In the genomic region with DNA sequence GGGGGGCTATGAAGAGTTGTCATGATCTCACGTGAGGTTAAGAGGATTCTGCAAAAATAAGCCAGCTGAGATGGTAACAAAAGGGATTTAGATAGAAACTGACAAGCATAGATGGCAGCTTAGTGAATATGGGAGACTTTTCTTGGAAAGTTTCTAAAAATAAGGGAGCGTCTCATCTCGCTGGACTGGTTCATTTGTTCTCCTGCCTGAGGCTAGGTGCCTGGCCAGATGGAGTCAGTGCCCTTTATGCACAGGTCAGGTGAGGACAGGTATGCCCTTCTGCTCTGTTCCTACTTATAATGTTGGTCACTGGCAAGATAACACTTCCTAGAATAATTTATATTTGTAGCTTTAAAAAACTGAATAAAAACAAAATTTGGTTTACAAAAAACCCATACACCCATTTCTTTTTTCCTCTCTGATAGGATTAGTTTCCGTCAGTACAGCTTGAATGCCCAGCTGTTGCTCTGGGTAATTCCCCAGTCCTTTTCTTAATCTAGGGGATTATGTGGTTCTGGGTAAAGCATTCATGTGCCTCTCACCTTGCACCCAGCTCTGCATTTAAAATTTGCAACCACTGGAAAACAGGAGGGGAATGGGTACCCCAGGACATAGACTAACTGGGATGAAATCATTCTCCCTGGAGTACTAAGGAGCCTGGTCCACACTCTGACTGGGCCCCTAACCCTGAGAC, we compare ENCODE assay signal across 23 cellular contexts.
"Had no signal": no experiment of that assay in that cellular context is flagged by ENCODE, and none has a peak within 500 bp of the region (broad histone marks: within the 10 kb centered on the region; RNA-seq: fewer than 3 reads in every experiment).

No MANE protein-coding gene starts in this region.

- H3K9me3 ChIP-seq: adrenal gland had no signal

- H3K27ac Mint-ChIP-seq: activated CD8-positive, alpha-beta T cell treated with anti-CD3 and anti-CD28 coated beads, Interleukin-2, amount 10 ng/mL, durations not matched to agents 7 days and 5 days; activated naive CD8-positive, alpha-beta T cell treated with anti-CD3 and anti-CD28 coated beads, Interleukin-2, amount 10 ng/mL, durations not matched to agents 7 days and 5 days; WTC11 had no signal

- H3K27me3 Mint-ChIP-seq: activated naive CD8-positive, alpha-beta T cell treated with anti-CD3 and anti-CD28 coated beads, Interleukin-2, amount 10 ng/mL, durations not matched to agents 7 days and 5 days had no signal

- ATAC-seq: activated CD8-positive, alpha-beta T cell treated with anti-CD3 and anti-CD28 coated beads, Interleukin-2, amount 10 ng/mL, durations not matched to agents 7 days and 5 days; K562; WTC11 had no signal

- H3K27me3 ChIP-seq: adrenal gland had no signal

- H3K4me1 Mint-ChIP-seq: activated naive CD8-positive, alpha-beta T cell treated with anti-CD3 and anti-CD28 coated beads, Interleukin-2, amount 10 ng/mL, durations not matched to agents 7 days and 5 days; WTC11 had no signal

- H3K36me3 Mint-ChIP-seq: activated naive CD8-positive, alpha-beta T cell treated with anti-CD3 and anti-CD28 coated beads, Interleukin-2, amount 10 ng/mL, durations not matched to agents 7 days and 5 days had no signal

- H3K4me3 ChIP-seq: adrenal gland, K562, PC-9, SK-N-MC had no signal

- DNase-seq: activated CD4-positive, alpha-beta T cell treated with anti-CD3 and anti-CD28 coated beads for 48 hours; activated CD4-positive, alpha-beta T cell treated with anti-CD3 and anti-CD28 coated beads, Interleukin-2, amount 50 U/mL, for 4 hours; activated CD4-positive, CD25-positive, alpha-beta regulatory T cell treated with anti-CD3 and anti-CD28 coated beads, Interleukin-2, amount 50 U/mL, for 72 hours; activated CD8-positive, alpha-beta memory T cell treated with anti-CD3 and anti-CD28 coated beads, Interleukin-2, amount 50 U/mL, for 48 hours; activated CD8-positive, alpha-beta T cell treated with anti-CD3 and anti-CD28 coated beads, Interleukin-2, amount 10 ng/mL, durations not matched to agents 7 days and 5 days; activated naive CD4-positive, alpha-beta T cell treated with anti-CD3 and anti-CD28 coated beads, Interleukin-2, amount 50 U/mL, for 16 hours; activated naive CD8-positive, alpha-beta T cell treated with anti-CD3 and anti-CD28 coated beads, Interleukin-2, amount 10 ng/mL, durations not matched to agents 7 days and 5 days; activated T-cell treated with anti-CD3 and anti-CD28 coated beads, Interleukin-2, amount 50 U/mL, for 1 hour; adrenal gland; anterior cingulate cortex; caudate nucleus; NCI-H1048; NCI-H146; NCI-H187 treated with DMSO at 0.1 percent for 48 hours; NCI-H2081 treated with DMSO at 0.1 percent for 48 hours; NCI-H446 treated with DMSO at 0.1 percent for 48 hours; NCI-H526 treated with DMSO at 0.1 percent for 48 hours; PC-9; SIG-M5; SW 1271 had no signal

- H3K4me3 Mint-ChIP-seq: activated CD8-positive, alpha-beta T cell treated with anti-CD3 and anti-CD28 coated beads, Interleukin-2, amount 10 ng/mL, durations not matched to agents 7 days and 5 days; activated naive CD8-positive, alpha-beta T cell treated with anti-CD3 and anti-CD28 coated beads, Interleukin-2, amount 10 ng/mL, durations not matched to agents 7 days and 5 days; WTC11 had no signal

- H3K27ac ChIP-seq: adrenal gland, PC-9, SK-N-MC had no signal

- H3K4me1 ChIP-seq: adrenal gland had no signal

- FAIRE-seq: K562 had no signal

- H3K9me3 Mint-ChIP-seq: activated naive CD8-positive, alpha-beta T cell treated with anti-CD3 and anti-CD28 coated beads, Interleukin-2, amount 10 ng/mL, durations not matched to agents 7 days and 5 days; WTC11 had no signal
